8 cellular contexts compared by ENCODE assay signal in the genomic region with DNA sequence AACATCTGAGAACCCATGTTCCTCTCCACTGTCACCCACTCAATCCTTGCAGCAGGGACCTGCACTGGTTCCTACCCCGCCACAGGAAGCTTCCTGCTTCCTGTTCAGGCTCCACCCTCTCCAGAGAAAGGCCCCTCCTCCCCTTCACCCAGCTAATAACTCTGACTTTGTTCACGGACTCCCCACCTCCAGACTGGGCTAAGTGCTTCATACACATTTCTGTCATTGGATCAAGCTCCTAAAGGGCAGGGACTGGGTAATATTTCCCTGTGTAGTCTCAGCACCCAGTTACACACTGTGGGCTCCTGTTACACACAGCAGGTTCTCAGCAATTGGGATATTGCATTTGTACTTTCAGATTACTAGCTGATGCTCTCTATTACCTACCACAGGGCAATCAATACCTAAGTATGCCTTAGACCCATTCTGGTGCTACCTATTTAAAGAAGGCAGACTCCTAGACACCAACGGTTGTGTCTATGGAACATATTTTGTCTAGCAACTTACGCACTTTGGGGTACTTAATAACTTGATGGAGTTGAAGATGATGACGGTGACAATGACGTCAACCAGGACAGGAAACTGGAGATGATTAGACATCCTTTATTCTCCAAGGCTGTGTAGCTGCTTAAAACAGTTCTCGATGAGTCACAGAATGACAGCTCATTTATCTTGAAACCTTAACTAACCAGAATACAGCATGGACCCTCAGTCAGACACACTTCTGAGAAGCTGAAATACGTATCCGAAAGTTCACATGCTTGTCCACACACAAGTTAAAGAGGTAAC. TPM values are rescaled to one million over a fixed set of nuclear protein-coding genes. Genes with fewer than 3 reads are reported as not detected.
A peak's percentile ranks its signal among the peaks of the same experiment; 100 is the strongest.
DNase-seq lines count a peak whose midpoint lies in the region; ATAC-seq and TF ChIP-seq lines count a peak whose summit lies in the region.

No MANE protein-coding gene starts in this region.

- in situ Hi-C loops in Panc1 (cut with HindIII; ENCODE audit: low pct_unique_long_range_greater_than_20kb, low sequenced_read_pairs) = no loop called here

- POLR2A ChIA-PET in Panc1 (lab: Charles Lee) = interaction anchor here (1.1 kb wide), 2 partner anchors 10 to 57 kb away, joined by 4 to 6 read pairs; no protein-coding TSS in a partner anchor

- H3K4me1 ChIP-seq in Panc1 (ENCODE audit: control insufficient read depth, insufficient read depth, low read length) (peaks cover 61% of the 10 kb centered on the region), sigmoid colon (peaks cover 0 to 57% (median 42%) of the 10 kb centered on the region in 4 donors)

- H3K27me3 ChIP-seq in Panc1 (ENCODE audit: control insufficient read depth, insufficient read depth, low read length) (no peaks in the 10 kb centered on the region), sigmoid colon (no peaks in the 10 kb centered on the region)

- CTCF ChIA-PET in Panc1 (lab: Charles Lee) = interaction anchor here (0.7 kb wide), 1 partner anchor 44 kb away, joined by 4 read pairs; no protein-coding TSS in a partner anchor

- H3K4me3 ChIP-seq in Panc1 (ENCODE audit: low read depth in 2 of 2, low read length in 2 of 2) = peak overlapping the region; percentile 18 to 51
- peak overlapping the region in 1 of 4 donors; percentile 0 for H3K4me3 ChIP-seq in sigmoid colon

- TF ChIP-seq CTCF in Panc1 (IDR thresholded peaks at IDR 0.05) (no peak), sigmoid colon (IDR thresholded peaks at IDR 0.05) (no peak)

- 54 to 78% methylated on average over 9 of the region's 9 CpGs for WGBS in sigmoid colon, 2 donors

- H3K9me3 ChIP-seq in Panc1 (ENCODE audit: control insufficient read depth, insufficient read depth, low read depth, low read length) (no peaks in the 10 kb centered on the region), sigmoid colon (no peaks in the 10 kb centered on the region)

- intact Hi-C loops in Panc1 (cut with micrococcal nuclease; ENCODE audit: unreplicated experiment) = loop anchor here (5.0 to 10.0 kb wide), 2 partner anchors 56 to 159 kb away; a partner anchor contains a TSS
- intact Hi-C loops in sigmoid colon (cut with DNase I) = loop anchor here (5.0 kb wide), 1 partner anchor 56 kb away; a partner anchor contains a TSS

- BruUV-seq in Panc1 (replicated peaks; lab: Mats Ljungman, UMichigan) = no TSS peak

- TF ChIP-seq EP300 in sigmoid colon (IDR thresholded peaks at IDR 0.05) = no peak

- no peaks in the 10 kb centered on the region for H3K36me3 ChIP-seq in Panc1 (ENCODE audit: control insufficient read depth, insufficient read depth, low read length)
- no peaks in the 10 kb centered on the region for H3K36me3 ChIP-seq in sigmoid colon

- TF ChIP-seq POLR2A in sigmoid colon (IDR thresholded peaks at IDR 0.05) = no peak

- no peak for DNase-seq in Panc1 (ENCODE audit: low read depth, low spot score)
- DNase-seq in activated T-helper 9 cell treated with anti-CD3 and anti-CD28 coated beads, Interleukin-2, amount 50 U/mL, for 16 hours (ENCODE audit: low read depth) = peak; percentile 23
- peak; percentile 63 for DNase-seq in glomerular visceral epithelial cell (ENCODE audit: extremely low spot score)
- peak; percentile 68 for DNase-seq in sigmoid colon
- DNase-seq in NCI-H187 (lab: John Stamatoyannopoulos, UW) = no peak

- H3K27ac ChIP-seq in Panc1 (ENCODE audit: low read length) (peak overlapping the region; percentile 96), sigmoid colon (peak overlapping the region; percentile 43 to 64 (median 46))

- peak; percentile 50 for ATAC-seq in GM21717 (IDR thresholded peaks at IDR 0.05; ENCODE audit: unreplicated experiment)
- ATAC-seq in Panc1 = peak; percentile 72
- ATAC-seq in GM18867 (IDR thresholded peaks at IDR 0.05; ENCODE audit: unreplicated experiment) = no peak
- no peak for ATAC-seq in HG02884 (IDR thresholded peaks at IDR 0.05; ENCODE audit: unreplicated experiment)

RNA-seq across cellular contexts. Expression of a gene that starts 58.1 kb away (rescaled TPM):
- total RNA-seq in Panc1 (2021; ENCODE audit: unreplicated experiment) (7.7 TPM), sigmoid colon (10 to 100 TPM in 1 of 4 donors, 1 to 10 TPM in 3; 5.0 to 16.3 (median 7.6) TPM)
- polyA plus RNA-seq in Panc1 (2012; ENCODE audit: insufficient read length) = 7.1 TPM
- 1 to 10 TPM; 3.5 to 5.4 (median 4.2) TPM for polyA plus RNA-seq in sigmoid colon

Comparison
In these comparisons a context has a peak if more than half of its experiments do, and no peak if none do; other contexts are left out.
1. ATAC-seq: peak in GM21717 (single experiment) and Panc1 (single experiment); none in GM18867 (single experiment) and HG02884 (single experiment).
2. DNase-seq: peak in activated T-helper 9 cell treated with anti-CD3 and anti-CD28 coated beads, Interleukin-2, amount 50 U/mL, for 16 hours (single experiment), glomerular visceral epithelial cell (single experiment) and sigmoid colon (single experiment); none in Panc1 (single experiment) and NCI-H187 (0 of 2).